ENCODE assay signal across 13 cellular contexts in genomic region chr17:42111265-42111636, GRCh38. TPM values are rescaled to one million over a fixed set of nuclear protein-coding genes. Genes with fewer than 3 reads are reported as not detected.
DNase-seq lines count a peak whose midpoint lies in the region; ATAC-seq and TF ChIP-seq lines count a peak whose summit lies in the region.
"Had no signal": no experiment of that assay in that cellular context is flagged by ENCODE, and none has a peak within 500 bp of the region (broad histone marks: within the 10 kb centered on the region; RNA-seq: fewer than 3 reads in every experiment).

No MANE protein-coding gene starts in this region.

- H3K9me3 ChIP-seq in Karpas-422 (ENCODE audit: low read length) (no peaks in the 10 kb centered on the region), esophagus squamous epithelium (no peaks in the 10 kb centered on the region), spleen (no peaks in the 10 kb centered on the region)

- H3K4me1 Mint-ChIP-seq in WTC11, result peaks cover 17% of the 10 kb centered on the region

- peak overlapping the region; percentile 83 for H3K9ac ChIP-seq in Karpas-422 (ENCODE audit: low read length)

- POLR2A ChIA-PET in WTC11 (lab: Charles Lee), result no interaction called here

- intact Hi-C loops in esophagus squamous epithelium (cut with DNase I), result no loop called here
- intact Hi-C loops in spleen (cut with DNase I; ENCODE audit: low total_unique reads), result loop anchor here (10.0 kb wide), 1 partner anchor 74 kb away; the partner anchor contains the start of genes HCRT and KCNH4

- H3K4me3 Mint-ChIP-seq in WTC11, result no peak overlapping the region

- DNase-seq in NCI-H146 (lab: John Stamatoyannopoulos, UW), result peak; percentile 32
- no peak for DNase-seq in NCI-H146 treated with DMSO at 0.1 percent for 48 hours (lab: John Stamatoyannopoulos, UW; ENCODE audit: unreplicated experiment)
- no peak for DNase-seq in Karpas-422
- DNase-seq in esophagus squamous epithelium (lab: John Stamatoyannopoulos, UW), result no peak
- DNase-seq in spleen, result no peak
- no peak for DNase-seq in WTC11 (ENCODE audit: low spot score)
- DNase-seq: 8988T, activated T-cell treated with anti-CD3 and anti-CD28 coated beads for 4 hours had no signal

- H3K79me2 ChIP-seq in Karpas-422 (ENCODE audit: low read length), result no peaks in the 10 kb centered on the region
- H3K79me2 ChIP-seq: hepatocyte had no signal

- no peak for ATAC-seq in HG03460 (IDR thresholded peaks at IDR 0.05; ENCODE audit: unreplicated experiment)
- ATAC-seq in HG03045 (IDR thresholded peaks at IDR 0.05; ENCODE audit: unreplicated experiment), result no peak
- no peak for ATAC-seq in WTC11

- no peaks in the 10 kb centered on the region for H3K36me3 ChIP-seq in Karpas-422 (ENCODE audit: insufficient read depth, low read length)
- peaks cover 0 to 45% (median 0%) of the 10 kb centered on the region in 3 donors for H3K36me3 ChIP-seq in esophagus squamous epithelium
- H3K36me3 ChIP-seq in spleen, result peaks cover 0 to 74% (median 8%) of the 10 kb centered on the region in 6 donors

- H3K4me1 ChIP-seq in Karpas-422 (ENCODE audit: low read length) (peaks cover 47% of the 10 kb centered on the region), esophagus squamous epithelium (peaks cover 20 to 59% (median 20%) of the 10 kb centered on the region in 3 donors), spleen (peaks cover 14 to 68% (median 49%) of the 10 kb centered on the region in 6 donors)

- peaks cover 6% of the 10 kb centered on the region; the same call in 1 of the 2 replicates for H3K27me3 Mint-ChIP-seq in WTC11 (ENCODE audit: low read depth)

- H3K27ac Mint-ChIP-seq in WTC11, result no peak overlapping the region

- 92 to 100% methylated on average over 1 to 11 of the region's 11 CpGs for WGBS in esophagus squamous epithelium, 2 donors
- 85 to 91% (median 90%) methylated on average over 10 to 11 of the region's 11 CpGs for WGBS in spleen, 5 donors

- H3K4me2 ChIP-seq in Karpas-422 (ENCODE audit: low read depth, low read length, poor library complexity, severe bottlenecking), result peak overlapping the region; percentile 91

- TF ChIP-seq POLR2A in esophagus squamous epithelium (IDR thresholded peaks at IDR 0.05), result no peak
- TF ChIP-seq POLR2A in spleen (IDR thresholded peaks at IDR 0.05), result no peak

- no peaks in the 10 kb centered on the region for H3K9me3 Mint-ChIP-seq in WTC11

- H3K4me3 ChIP-seq in Karpas-422 (ENCODE audit: low read length) (peak overlapping the region; percentile 77; the same call in 1 of the 2 replicates), esophagus squamous epithelium (peak overlapping the region in 2 of 4 donors; percentile 61 to 73), spleen (peak overlapping the region in 5 of 8 donors; percentile 46 to 77 (median 49))
- H3K4me3 ChIP-seq: hepatocyte, SK-N-MC had no signal

- H2AFZ ChIP-seq in Karpas-422 (ENCODE audit: low read length), result no peak overlapping the region
- H2AFZ ChIP-seq: hepatocyte had no signal

- H3K27ac ChIP-seq in Karpas-422 (ENCODE audit: low read length) (no peak overlapping the region), esophagus squamous epithelium (peak overlapping the region; percentile 87 to 97 (median 94)), spleen (peak overlapping the region; percentile 73 to 96 (median 92))

- CTCF ChIA-PET in WTC11 (lab: Charles Lee), result interaction anchor here (0.7 to 4.2 kb wide), 12 partner anchors 8 to 152 kb away, joined by 3 to 27 read pairs (median 4); partner anchors contain the start of genes DNAJC7, HSPB9, KAT2A and NKIRAS2

- no peaks in the 10 kb centered on the region for H4K20me1 ChIP-seq in Karpas-422 (ENCODE audit: insufficient read depth, low read depth, low read length)

- no peaks in the 10 kb centered on the region for H3K9me2 ChIP-seq in Karpas-422 (replicated peaks; ENCODE audit: insufficient read depth, low read length)

- H3K36me3 Mint-ChIP-seq in WTC11, result peaks cover 16% of the 10 kb centered on the region

- H3K27me3 ChIP-seq in Karpas-422 (ENCODE audit: low read length) (no peaks in the 10 kb centered on the region), esophagus squamous epithelium (no peaks in the 10 kb centered on the region), spleen (replicated peaks in 1 of 7) (no peaks in the 10 kb centered on the region)
- H3K27me3 ChIP-seq: hepatocyte had no signal

- TF ChIP-seq CTCF in esophagus squamous epithelium (IDR thresholded peaks at IDR 0.05) (no peak), spleen (IDR thresholded peaks at IDR 0.05 in 8 of 11, conservative IDR thresholded peaks at IDR 0.05 in 3 of 11) (no peak), WTC11 (IDR thresholded peaks at IDR 0.05) (no peak)

TF ChIP-seq in WTC11, 78 proteins besides CTCF, POLR2A, EP300 and RAD21:
- TF ChIP-seq MLX (CRISPR knock-in tag; IDR thresholded peaks at IDR 0.05) (no peak), ZBTB21 (CRISPR knock-in tag; IDR thresholded peaks at IDR 0.05; ENCODE audit: borderline replicate concordance) (no peak), E2F5 (CRISPR knock-in tag; IDR thresholded peaks at IDR 0.05) (no peak)

RNA-seq across cellular contexts. Expression of gene DHX58, which starts 1.3 kb away (rescaled TPM):
- 12.6 and 20.3 TPM in 2 replicates for total RNA-seq in Karpas-422 (2014; rRNA removed; shearing (Covaris generic); ENCODE audit: low replicate concordance)
- 10 to 100 TPM in 1 of 4 donors, 1 to 10 TPM in 3; 3.9 to 10.4 (median 8.9) TPM for total RNA-seq in esophagus squamous epithelium
- total RNA-seq in spleen, result 10 to 100 TPM; 23.0 to 30.9 (median 25.5) TPM
- polyA plus RNA-seq in spleen, result 10 to 100 TPM; 20.9 to 41.2 (median 38.1) TPM
- 6.3 to 7.6 TPM (median 7.3 TPM) in 3 replicates for total RNA-seq in WTC11 (2021)

RNA-seq across cellular contexts. Expression of gene KAT2A, which starts 9.9 kb away (rescaled TPM):
- 26.7 and 34.6 TPM in 2 replicates for total RNA-seq in Karpas-422 (2014; rRNA removed; shearing (Covaris generic); ENCODE audit: low replicate concordance)
- total RNA-seq in esophagus squamous epithelium, result 10 to 100 TPM in 3 of 4 donors, 1 to 10 TPM in 1; 9.3 to 34.1 (median 27.0) TPM
- total RNA-seq in spleen, result 10 to 100 TPM; 37.8 to 51.5 (median 47.1) TPM
- 100 to 1,000 TPM; 101 to 168 (median 145) TPM for polyA plus RNA-seq in spleen
- 44.8 to 54.0 TPM (median 52.7 TPM) in 3 replicates for total RNA-seq in WTC11 (2021)

RNA-seq across cellular contexts. Expression of gene HSPB9, which starts 11.4 kb away (rescaled TPM):
- 0.29 and 0.37 TPM in 2 replicates for total RNA-seq in Karpas-422 (2014; rRNA removed; shearing (Covaris generic); ENCODE audit: low replicate concordance)
- not detected for total RNA-seq in esophagus squamous epithelium
- total RNA-seq in spleen, result under 1 TPM in 1 of 7 donors, not detected in 6; 0.19 TPM
- under 1 TPM; 0.11 to 0.17 (median 0.16) TPM for polyA plus RNA-seq in spleen
- 0.30 to 0.57 TPM (median 0.46 TPM) in 3 replicates for total RNA-seq in WTC11 (2021)
- total RNA-seq: hepatocyte, HT-29 had no signal

RNA-seq across cellular contexts. Expression of gene ZNF385C, which starts 13.0 kb away (rescaled TPM):
- total RNA-seq in Karpas-422 (2014; rRNA removed; shearing (Covaris generic); ENCODE audit: low replicate concordance), result not detected in 2 replicates
- total RNA-seq in esophagus squamous epithelium, result under 1 TPM in 2 of 4 donors, not detected in 2; 0.18 to 0.38 TPM
- total RNA-seq in spleen, result under 1 TPM in 5 of 7 donors, not detected in 2; 0.17 to 0.60 (median 0.44) TPM
- under 1 TPM; 0.26 to 0.46 (median 0.38) TPM for polyA plus RNA-seq in spleen
- total RNA-seq in WTC11 (2021), result 3.1 to 4.5 TPM (median 3.7 TPM) in 3 replicates

RNA-seq across cellular contexts. Expression of gene RAB5C, which starts 43.5 kb away (rescaled TPM):
- total RNA-seq in Karpas-422 (2014; rRNA removed; shearing (Covaris generic); ENCODE audit: low replicate concordance), result 56.9 and 59.5 TPM in 2 replicates
- total RNA-seq in esophagus squamous epithelium, result 100 to 1,000 TPM in 1 of 4 donors, 10 to 100 TPM in 3; 68.5 to 107 (median 78.6) TPM
- total RNA-seq in spleen, result 100 to 1,000 TPM; 120 to 181 (median 148) TPM
- 100 to 1,000 TPM in 1 of 3 donors, 10 to 100 TPM in 2; 70.0 to 152 (median 89.2) TPM for polyA plus RNA-seq in spleen
- 74.3 to 84.8 TPM (median 84.1 TPM) in 3 replicates for total RNA-seq in WTC11 (2021)
